Comparison of ENCODE assay signal across 8 cellular contexts in the genomic region with DNA sequence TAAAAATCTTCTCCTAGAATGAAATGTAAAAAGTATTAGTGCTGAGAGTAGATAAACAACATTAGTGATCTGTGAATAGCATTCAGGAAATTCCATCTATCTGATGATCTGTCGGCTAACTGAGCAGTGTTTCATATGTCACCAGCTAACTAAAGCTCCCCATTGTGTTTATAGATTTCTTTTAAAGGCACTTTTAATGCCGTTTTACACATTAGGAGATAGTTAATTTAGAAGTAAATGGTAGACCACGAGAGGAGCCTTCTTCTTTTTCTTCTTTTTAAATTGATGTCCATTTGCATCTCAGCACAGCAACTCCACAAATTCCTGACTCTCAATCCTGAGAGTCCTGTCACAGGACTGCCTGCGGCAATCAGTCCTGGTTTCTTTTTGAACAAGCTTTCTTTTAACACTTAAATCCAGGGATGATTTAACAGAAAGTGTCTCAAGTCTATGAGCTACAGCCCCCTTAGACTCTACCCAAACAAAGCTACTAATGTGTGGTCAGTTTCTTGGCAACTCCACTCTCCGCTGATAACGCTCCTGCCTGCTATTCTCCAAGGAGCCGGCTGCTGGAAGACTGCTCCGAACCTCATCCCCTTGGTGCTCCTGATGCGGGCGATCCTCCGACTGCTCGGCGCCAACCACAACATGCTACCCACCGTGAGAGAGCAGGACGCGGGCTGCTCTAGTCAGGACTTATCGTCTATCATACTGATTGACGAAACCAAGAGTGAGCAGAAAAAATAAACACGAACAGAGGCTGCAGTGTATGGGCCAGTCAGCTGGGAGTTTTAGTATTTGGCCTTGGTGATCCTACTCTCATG.
DNase-seq lines count a peak whose midpoint lies in the region; ATAC-seq and TF ChIP-seq lines count a peak whose summit lies in the region.

No MANE protein-coding gene starts in this region.

- H3K9me3 ChIP-seq in NT2/D1 (ENCODE audit: insufficient read depth, low read length) = no peaks in the 10 kb centered on the region

- H3K36me3 ChIP-seq in ACC112 (ENCODE audit: insufficient read depth, low read length) (no peaks in the 10 kb centered on the region), NT2/D1 (ENCODE audit: insufficient read depth, insufficient read length, low read length) (no peaks in the 10 kb centered on the region)

- peaks cover 42% of the 10 kb centered on the region for H3K4me1 Mint-ChIP-seq in nephron

- no peaks in the 10 kb centered on the region for H3K27me3 ChIP-seq in ACC112 (ENCODE audit: insufficient read depth, low read length)
- H3K27me3 ChIP-seq in NT2/D1 (ENCODE audit: insufficient read depth, insufficient read length) = no peaks in the 10 kb centered on the region

- no peaks in the 10 kb centered on the region for H3K9me3 Mint-ChIP-seq in nephron

- H3K9ac ChIP-seq in NT2/D1 (ENCODE audit: insufficient read length, low read depth) = peak overlapping the region; percentile 57

- H3K4me1 ChIP-seq in ACC112 (ENCODE audit: control insufficient read depth, insufficient read depth, low read length, unreplicated experiment) = peaks cover 36% of the 10 kb centered on the region
- no peaks in the 10 kb centered on the region for H3K4me1 ChIP-seq in NT2/D1 (ENCODE audit: insufficient read depth, insufficient read length)

- DNase-seq in NT2/D1 (ENCODE audit: low read depth, low spot score) (peak; percentile 50), fibroblast of pulmonary artery (ENCODE audit: low read depth) (peak; percentile 85), NCI-H345 (lab: John Stamatoyannopoulos, UW) (no peak)

- H3K27me3 Mint-ChIP-seq in nephron (ENCODE audit: low read depth) = peaks cover 5% of the 10 kb centered on the region

- H3K4me3 Mint-ChIP-seq in nephron = peak overlapping the region; percentile 76 to 84 (median 78)

- ATAC-seq in GM18502 (IDR thresholded peaks at IDR 0.05; ENCODE audit: poor library complexity, unreplicated experiment) (no peak), GM21381 (IDR thresholded peaks at IDR 0.05; ENCODE audit: unreplicated experiment) (no peak), HG03520 (IDR thresholded peaks at IDR 0.05; ENCODE audit: unreplicated experiment) (no peak)

- no peak for TF ChIP-seq CTCF in fibroblast of pulmonary artery (IDR thresholded peaks at IDR 0.05; ENCODE audit: low read length, missing control alignments)
- TF ChIP-seq CTCF in nephron (IDR thresholded peaks at IDR 0.05; ENCODE audit: unreplicated experiment in 3 of 3) = no peak

- peak overlapping the region; percentile 92 for H3K27ac ChIP-seq in ACC112 (ENCODE audit: low read depth, low read length)

- H3K4me3 ChIP-seq in ACC112 (ENCODE audit: low read depth, low read length) (peak overlapping the region; percentile 91), NT2/D1 (ENCODE audit: insufficient read length, low read depth) (peak overlapping the region; percentile 41), fibroblast of pulmonary artery (replicated peaks; ENCODE audit: low read depth, low read length) (peak overlapping the region; percentile 63)

- H3K36me3 Mint-ChIP-seq in nephron (ENCODE audit: low read depth) = no peaks in the 10 kb centered on the region

- H2AFZ ChIP-seq in ACC112 (ENCODE audit: low read length, unreplicated experiment) = peak overlapping the region; percentile 91

- H3K79me2 ChIP-seq in ACC112 (ENCODE audit: control insufficient read depth, insufficient read depth, low read length, unreplicated experiment) = no peaks in the 10 kb centered on the region

- H3K27ac Mint-ChIP-seq in nephron = peak overlapping the region; percentile 41 to 90 (median 51)

Comparison
In these comparisons a context has a peak if more than half of its experiments do, and no peak if none do; other contexts are left out.
1. H3K4me3 ChIP-seq: peak in every context shown above with its lines; median percentile 91 in ACC112; 63 in fibroblast of pulmonary artery; 41 in NT2/D1.